ENCODE assay signal across 1 cellular context in genomic region chr1:226993676-226994356, GRCh38.
TF ChIP-seq lines count a peak whose summit lies in the region.

No MANE protein-coding gene starts in this region.

TF ChIP-seq in HepG2, 621 proteins besides CTCF, POLR2A, EP300 and RAD21 (continued from another document and continues in another):
- TF ChIP-seq XRCC5 (optimal IDR thresholded peaks at IDR 0.05; ENCODE audit: low read length) (peak; percentile 65), ZFY (CRISPR knock-in tag; IDR thresholded peaks at IDR 0.05) (peak; percentile 38; the same call in 1 of the 2 replicates), ZFX (CRISPR knock-in tag; IDR thresholded peaks at IDR 0.05; ENCODE audit: low read depth) (peak; percentile 65; the same call in 1 of the 2 replicates), SALL1 (CRISPR knock-in tag; IDR thresholded peaks at IDR 0.05) (peak; percentile 26; the same call in 1 of the 2 replicates), ZNF709 (CRISPR knock-in tag; IDR thresholded peaks at IDR 0.05) (no peak), FOXM1 (CRISPR knock-in tag; IDR thresholded peaks at IDR 0.05) (no peak), PAXIP1 (CRISPR knock-in tag; conservative IDR thresholded peaks at IDR 0.05) (peak; percentile 58; the same call in 1 of the 2 replicates), NFYC (CRISPR knock-in tag; IDR thresholded peaks at IDR 0.05) (no peak), POLR2G (IDR thresholded peaks at IDR 0.05; ENCODE audit: low read depth, low read length) (peak; percentile 68), BORCS8-MEF2B (CRISPR knock-in tag; IDR thresholded peaks at IDR 0.05) (0 out of 2 replicates have a peak, but pooled peaks have one; percentile 21), ARID5B (CRISPR knock-in tag; IDR thresholded peaks at IDR 0.05) (peak; percentile 28; the same call in 1 of the 2 replicates), KMT2B (CRISPR knock-in tag; IDR thresholded peaks at IDR 0.05) (0 out of 2 replicates have a peak, but pooled peaks have one; percentile 13), ZNF180 (CRISPR knock-in tag; IDR thresholded peaks at IDR 0.05; ENCODE audit: borderline replicate concordance, low read depth) (no peak), ZNF883 (CRISPR knock-in tag; IDR thresholded peaks at IDR 0.05; ENCODE audit: not compliant biosample characterization) (peak; percentile 22), ZSCAN9 (CRISPR knock-in tag; IDR thresholded peaks at IDR 0.05; ENCODE audit: borderline replicate concordance) (no peak), NONO (IDR thresholded peaks at IDR 0.05) (no peak), NONO (CRISPR knock-in tag; conservative IDR thresholded peaks at IDR 0.05) (0 out of 2 replicates have a peak, but pooled peaks have one; percentile 25), POGZ (CRISPR knock-in tag; IDR thresholded peaks at IDR 0.05) (peak; percentile 13; the same call in 1 of the 2 replicates), THRA (CRISPR knock-in tag; IDR thresholded peaks at IDR 0.05; ENCODE audit: borderline replicate concordance) (0 out of 2 replicates have a peak, but pooled peaks have one; percentile 20), TEAD3 (CRISPR knock-in tag; optimal IDR thresholded peaks at IDR 0.05; ENCODE audit: borderline replicate concordance) (peak; percentile 36), SP140L (CRISPR knock-in tag; IDR thresholded peaks at IDR 0.05; ENCODE audit: borderline replicate concordance) (0 out of 2 replicates have a peak, but pooled peaks have one; percentile 21), ZNF891 (CRISPR knock-in tag; IDR thresholded peaks at IDR 0.05) (no peak), MAX (IDR thresholded peaks at IDR 0.05) (peak; percentile 59), HDAC1 (CRISPR knock-in tag; IDR thresholded peaks at IDR 0.05) (peak; percentile 47; the same call in 1 of the 2 replicates), SAP130 (CRISPR knock-in tag; IDR thresholded peaks at IDR 0.05; ENCODE audit: low read depth) (peak; percentile 32; the same call in 1 of the 2 replicates), KDM4B (CRISPR knock-in tag; IDR thresholded peaks at IDR 0.05) (0 out of 2 replicates have a peak, but pooled peaks have one; percentile 13)
- TF ChIP-seq, protein P1, sequence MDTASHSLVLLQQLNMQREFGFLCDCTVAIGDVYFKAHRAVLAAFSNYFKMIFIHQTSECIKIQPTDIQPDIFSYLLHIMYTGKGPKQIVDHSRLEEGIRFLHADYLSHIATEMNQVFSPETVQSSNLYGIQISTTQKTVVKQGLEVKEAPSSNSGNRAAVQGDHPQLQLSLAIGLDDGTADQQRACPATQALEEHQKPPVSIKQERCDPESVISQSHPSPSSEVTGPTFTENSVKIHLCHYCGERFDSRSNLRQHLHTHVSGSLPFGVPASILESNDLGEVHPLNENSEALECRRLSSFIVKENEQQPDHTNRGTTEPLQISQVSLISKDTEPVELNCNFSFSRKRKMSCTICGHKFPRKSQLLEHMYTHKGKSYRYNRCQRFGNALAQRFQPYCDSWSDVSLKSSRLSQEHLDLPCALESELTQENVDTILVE (CRISPR knock-in tag; IDR thresholded peaks at IDR 0.05) = no peak
- TF ChIP-seq, protein P2, sequence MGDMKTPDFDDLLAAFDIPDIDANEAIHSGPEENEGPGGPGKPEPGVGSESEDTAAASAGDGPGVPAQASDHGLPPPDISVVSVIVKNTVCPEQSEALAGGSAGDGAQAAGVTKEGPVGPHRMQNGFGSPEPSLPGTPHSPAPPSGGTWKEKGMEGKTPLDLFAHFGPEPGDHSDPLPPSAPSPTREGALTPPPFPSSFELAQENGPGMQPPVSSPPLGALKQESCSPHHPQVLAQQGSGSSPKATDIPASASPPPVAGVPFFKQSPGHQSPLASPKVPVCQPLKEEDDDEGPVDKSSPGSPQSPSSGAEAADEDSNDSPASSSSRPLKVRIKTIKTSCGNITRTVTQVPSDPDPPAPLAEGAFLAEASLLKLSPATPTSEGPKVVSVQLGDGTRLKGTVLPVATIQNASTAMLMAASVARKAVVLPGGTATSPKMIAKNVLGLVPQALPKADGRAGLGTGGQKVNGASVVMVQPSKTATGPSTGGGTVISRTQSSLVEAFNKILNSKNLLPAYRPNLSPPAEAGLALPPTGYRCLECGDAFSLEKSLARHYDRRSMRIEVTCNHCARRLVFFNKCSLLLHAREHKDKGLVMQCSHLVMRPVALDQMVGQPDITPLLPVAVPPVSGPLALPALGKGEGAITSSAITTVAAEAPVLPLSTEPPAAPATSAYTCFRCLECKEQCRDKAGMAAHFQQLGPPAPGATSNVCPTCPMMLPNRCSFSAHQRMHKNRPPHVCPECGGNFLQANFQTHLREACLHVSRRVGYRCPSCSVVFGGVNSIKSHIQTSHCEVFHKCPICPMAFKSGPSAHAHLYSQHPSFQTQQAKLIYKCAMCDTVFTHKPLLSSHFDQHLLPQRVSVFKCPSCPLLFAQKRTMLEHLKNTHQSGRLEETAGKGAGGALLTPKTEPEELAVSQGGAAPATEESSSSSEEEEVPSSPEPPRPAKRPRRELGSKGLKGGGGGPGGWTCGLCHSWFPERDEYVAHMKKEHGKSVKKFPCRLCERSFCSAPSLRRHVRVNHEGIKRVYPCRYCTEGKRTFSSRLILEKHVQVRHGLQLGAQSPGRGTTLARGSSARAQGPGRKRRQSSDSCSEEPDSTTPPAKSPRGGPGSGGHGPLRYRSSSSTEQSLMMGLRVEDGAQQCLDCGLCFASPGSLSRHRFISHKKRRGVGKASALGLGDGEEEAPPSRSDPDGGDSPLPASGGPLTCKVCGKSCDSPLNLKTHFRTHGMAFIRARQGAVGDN (CRISPR knock-in tag; IDR thresholded peaks at IDR 0.05) = peak; percentile 84
- TF ChIP-seq, protein P3, sequence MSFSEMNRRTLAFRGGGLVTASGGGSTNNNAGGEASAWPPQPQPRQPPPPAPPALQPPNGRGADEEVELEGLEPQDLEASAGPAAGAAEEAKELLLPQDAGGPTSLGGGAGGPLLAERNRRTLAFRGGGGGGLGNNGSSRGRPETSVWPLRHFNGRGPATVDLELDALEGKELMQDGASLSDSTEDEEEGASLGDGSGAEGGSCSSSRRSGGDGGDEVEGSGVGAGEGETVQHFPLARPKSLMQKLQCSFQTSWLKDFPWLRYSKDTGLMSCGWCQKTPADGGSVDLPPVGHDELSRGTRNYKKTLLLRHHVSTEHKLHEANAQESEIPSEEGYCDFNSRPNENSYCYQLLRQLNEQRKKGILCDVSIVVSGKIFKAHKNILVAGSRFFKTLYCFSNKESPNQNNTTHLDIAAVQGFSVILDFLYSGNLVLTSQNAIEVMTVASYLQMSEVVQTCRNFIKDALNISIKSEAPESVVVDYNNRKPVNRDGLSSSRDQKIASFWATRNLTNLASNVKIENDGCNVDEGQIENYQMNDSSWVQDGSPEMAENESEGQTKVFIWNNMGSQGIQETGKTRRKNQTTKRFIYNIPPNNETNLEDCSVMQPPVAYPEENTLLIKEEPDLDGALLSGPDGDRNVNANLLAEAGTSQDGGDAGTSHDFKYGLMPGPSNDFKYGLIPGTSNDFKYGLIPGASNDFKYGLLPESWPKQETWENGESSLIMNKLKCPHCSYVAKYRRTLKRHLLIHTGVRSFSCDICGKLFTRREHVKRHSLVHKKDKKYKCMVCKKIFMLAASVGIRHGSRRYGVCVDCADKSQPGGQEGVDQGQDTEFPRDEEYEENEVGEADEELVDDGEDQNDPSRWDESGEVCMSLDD (CRISPR knock-in tag; IDR thresholded peaks at IDR 0.05; ENCODE audit: borderline replicate concordance) = peak; percentile 52; the same call in 1 of the 2 replicates
- TF ChIP-seq, protein P4, sequence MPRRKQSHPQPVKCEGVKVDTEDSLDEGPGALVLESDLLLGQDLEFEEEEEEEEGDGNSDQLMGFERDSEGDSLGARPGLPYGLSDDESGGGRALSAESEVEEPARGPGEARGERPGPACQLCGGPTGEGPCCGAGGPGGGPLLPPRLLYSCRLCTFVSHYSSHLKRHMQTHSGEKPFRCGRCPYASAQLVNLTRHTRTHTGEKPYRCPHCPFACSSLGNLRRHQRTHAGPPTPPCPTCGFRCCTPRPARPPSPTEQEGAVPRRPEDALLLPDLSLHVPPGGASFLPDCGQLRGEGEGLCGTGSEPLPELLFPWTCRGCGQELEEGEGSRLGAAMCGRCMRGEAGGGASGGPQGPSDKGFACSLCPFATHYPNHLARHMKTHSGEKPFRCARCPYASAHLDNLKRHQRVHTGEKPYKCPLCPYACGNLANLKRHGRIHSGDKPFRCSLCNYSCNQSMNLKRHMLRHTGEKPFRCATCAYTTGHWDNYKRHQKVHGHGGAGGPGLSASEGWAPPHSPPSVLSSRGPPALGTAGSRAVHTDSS (CRISPR knock-in tag; conservative IDR thresholded peaks at IDR 0.05) = no peak
- TF ChIP-seq, protein P5, sequence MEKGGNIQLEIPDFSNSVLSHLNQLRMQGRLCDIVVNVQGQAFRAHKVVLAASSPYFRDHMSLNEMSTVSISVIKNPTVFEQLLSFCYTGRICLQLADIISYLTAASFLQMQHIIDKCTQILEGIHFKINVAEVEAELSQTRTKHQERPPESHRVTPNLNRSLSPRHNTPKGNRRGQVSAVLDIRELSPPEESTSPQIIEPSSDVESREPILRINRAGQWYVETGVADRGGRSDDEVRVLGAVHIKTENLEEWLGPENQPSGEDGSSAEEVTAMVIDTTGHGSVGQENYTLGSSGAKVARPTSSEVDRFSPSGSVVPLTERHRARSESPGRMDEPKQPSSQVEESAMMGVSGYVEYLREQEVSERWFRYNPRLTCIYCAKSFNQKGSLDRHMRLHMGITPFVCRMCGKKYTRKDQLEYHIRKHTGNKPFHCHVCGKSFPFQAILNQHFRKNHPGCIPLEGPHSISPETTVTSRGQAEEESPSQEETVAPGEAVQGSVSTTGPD (CRISPR knock-in tag; IDR thresholded peaks at IDR 0.05) = no peak
